Comparison of ENCODE assay signal across 4 cellular contexts in genomic region chr21:36231444-36231843, GRCh38.
A peak's percentile ranks its signal among the peaks of the same experiment; 100 is the strongest.
DNase-seq lines count a peak whose midpoint lies in the region; ATAC-seq, FAIRE-seq and TF ChIP-seq lines count a peak whose summit lies in the region.
"Not testable (repeated sequence)": the region's sequence is repeated elsewhere in the genome, so short reads cannot be mapped to it uniquely, and the experiment has no call there.

No MANE protein-coding gene starts in this region.

- not testable (repeated sequence) for FAIRE-seq in GM12878 (lab: Jason Lieb, UNC); K562 (lab: Jason Lieb, UNC)

- CTCF ChIA-PET in HEK293T (lab: Yijun Ruan, JAX); GM12878 (lab: Yijun Ruan, JAX); K562 (lab: Yijun Ruan, JAX; ENCODE audit: low intra/inter-chr PET ratio): not testable (repeated sequence)

- intact Hi-C loops in GM12878 (cut with micrococcal nuclease; ENCODE audit: unreplicated experiment); K562 (cut with micrococcal nuclease): not testable (repeated sequence)

- H4K20me1 ChIP-seq in GM12878 (ENCODE audit: control insufficient read depth, insufficient read depth); K562 (replicated peaks; ENCODE audit: control insufficient read depth, insufficient read depth, low read length): not testable (repeated sequence)

- not testable (repeated sequence) for TF ChIP-seq EP300 in GM12878 (IDR thresholded peaks at IDR 0.05; ENCODE audit: borderline replicate concordance in 1 of 2, control insufficient read depth in 1 of 2, low read depth in 2 of 2, low read length in 2 of 2); K562 (IDR thresholded peaks at IDR 0.05; ENCODE audit: low read length)

- WGBS in GM12878 (ENCODE audit: insufficient coverage, insufficient replicate concordance, low lambda C conversion rate, missing lambda C conversion rate): no CpG with 5 or more reads among the region's 3 CpGs
- 0% methylated on average over 3 of the region's 3 CpGs for WGBS in K562 (ENCODE audit: insufficient coverage, low coverage, missing lambda C conversion rate)

- H3K4me2 ChIP-seq in GM12878 (ENCODE audit: control insufficient read depth, insufficient read depth); K562 (ENCODE audit: insufficient read depth, low read length): not testable (repeated sequence)

- TF ChIP-seq CTCF in VCaP (conservative IDR thresholded peaks at IDR 0.05); GM12878 (IDR thresholded peaks at IDR 0.05 in 2 of 3, conservative IDR thresholded peaks at IDR 0.05 in 1 of 3; ENCODE audit: control insufficient read depth in 2 of 3, extremely low read depth in 1 of 3, insufficient read depth in 1 of 3, low read depth in 3 of 3, low read length in 3 of 3); K562 (IDR thresholded peaks at IDR 0.05 in 2 of 3, conservative IDR thresholded peaks at IDR 0.05 in 1 of 3; ENCODE audit: insufficient read depth in 2 of 3, low read depth in 1 of 3, low read length in 3 of 3): not testable (repeated sequence)

- H3K9me3 ChIP-seq in GM12878 (replicated peaks; ENCODE audit: control insufficient read depth, insufficient read depth, low read length); K562 (replicated peaks; ENCODE audit: control insufficient read depth, insufficient read depth, low read depth, low read length): not testable (repeated sequence)

- TF ChIP-seq POLR2A in GM12878 (IDR thresholded peaks at IDR 0.05; ENCODE audit: low read depth, low read length); K562 (conservative IDR thresholded peaks at IDR 0.05): not testable (repeated sequence)

- not testable (repeated sequence) for H3K27me3 ChIP-seq in GM12878 (replicated peaks in 1 of 2; ENCODE audit: control insufficient read depth in 2 of 2, insufficient read depth in 2 of 2, low read length in 1 of 2)
- peaks cover 49 to 70% of the 10 kb centered on the region in 2 experiments for H3K27me3 ChIP-seq in K562 (ENCODE audit: control insufficient read depth in 2 of 2, insufficient read depth in 2 of 2, low read length in 2 of 2)

- not testable (repeated sequence) for H3K36me3 ChIP-seq in GM12878 (ENCODE audit: control insufficient read depth in 2 of 2, insufficient read depth in 2 of 2, low read length in 1 of 2); K562 (ENCODE audit: control insufficient read depth, insufficient read depth, low read length)

- H3K9me1 ChIP-seq in K562 (ENCODE audit: control insufficient read depth, insufficient read depth, low read length): not testable (repeated sequence)

- peak overlapping the region; percentile 89 for H3K27ac ChIP-seq in VCaP
- H3K27ac ChIP-seq in GM12878 (ENCODE audit: control insufficient read depth, insufficient read depth); K562 (ENCODE audit: extremely low read depth, low read depth, low read length): not testable (repeated sequence)

- H2AFZ ChIP-seq in GM12878 (ENCODE audit: control insufficient read depth, low read depth, low read length); K562 (ENCODE audit: low read depth, low read length): not testable (repeated sequence)

- not testable (repeated sequence) for DNase-seq in HEK293T (ENCODE audit: extremely low spot score); GM12878 (ENCODE audit: low read depth, low spot score); K562 (ENCODE audit: extremely low read depth in 1 of 4, low spot score in 3 of 4)

- SMC1A ChIA-PET in GM12878 (lab: Charles Lee; ENCODE audit: uncharacterized antibody, unreplicated experiment): interaction anchor here (0.9 kb wide), 1 partner anchor 22 kb away, joined by 3 read pairs; no protein-coding TSS in a partner anchor

- RAD21 ChIA-PET in GM12878 (lab: Charles Lee; ENCODE audit: unreplicated experiment): not testable (repeated sequence)

- in situ Hi-C loops in GM12878 (cut with MboI); K562 (cut with MboI): not testable (repeated sequence)

- not testable (repeated sequence) for H3K79me2 ChIP-seq in GM12878 (ENCODE audit: control insufficient read depth, insufficient read depth, low read length); K562 (ENCODE audit: control insufficient read depth, insufficient read depth, low read length)

- not testable (repeated sequence) for ATAC-seq in GM12878, K562

- BruUV-seq in GM12878 (replicated peaks; lab: Mats Ljungman, UMichigan); K562 (replicated peaks; lab: Mats Ljungman, UMichigan): not testable (repeated sequence)

- POLR2A ChIA-PET in HEK293T (lab: Yijun Ruan, JAX); GM12878 (lab: Charles Lee): not testable (repeated sequence)
- POLR2A ChIA-PET in K562 (lab: Yijun Ruan, JAX): interaction anchor here (0.7 to 1.3 kb wide), 3 partner anchors 11 to 138 kb away, joined by 3 read pairs; no protein-coding TSS in a partner anchor

- H3K4me3 ChIP-seq in GM12878, K562: not testable (repeated sequence)

- TF ChIP-seq RAD21 in GM12878 (IDR thresholded peaks at IDR 0.05; ENCODE audit: insufficient read depth, low read depth, low read length); K562 (CRISPR knock-in tag; conservative IDR thresholded peaks at IDR 0.05 in 1 of 2, IDR thresholded peaks at IDR 0.05 in 1 of 2): not testable (repeated sequence)

- not testable (repeated sequence) for H3K9ac ChIP-seq in GM12878 (ENCODE audit: control insufficient read depth, insufficient read depth, low read length); K562 (ENCODE audit: insufficient read depth in 1 of 2, low read depth in 2 of 2, low read length in 2 of 2)

- H3K4me1 ChIP-seq in GM12878 (ENCODE audit: control insufficient read depth, insufficient read depth, low read length); K562 (replicated peaks in 1 of 2; ENCODE audit: control insufficient read depth in 2 of 2, insufficient read depth in 2 of 2, low read length in 2 of 2): not testable (repeated sequence)

TF ChIP-seq in HEK293T, 16 proteins besides CTCF, POLR2A, EP300 and RAD21:
- TF ChIP-seq ZNF384 (IDR thresholded peaks at IDR 0.05): peak; percentile 65

TF ChIP-seq in K562, 482 proteins besides CTCF, POLR2A, EP300 and RAD21 (continues in another document):
- TF ChIP-seq ZNF121 (CRISPR knock-in tag; conservative IDR thresholded peaks at IDR 0.05): 0 out of 2 replicates have a peak, but pooled peaks have one; percentile 23
